22 cellular contexts compared by ENCODE assay signal in the genomic region with DNA sequence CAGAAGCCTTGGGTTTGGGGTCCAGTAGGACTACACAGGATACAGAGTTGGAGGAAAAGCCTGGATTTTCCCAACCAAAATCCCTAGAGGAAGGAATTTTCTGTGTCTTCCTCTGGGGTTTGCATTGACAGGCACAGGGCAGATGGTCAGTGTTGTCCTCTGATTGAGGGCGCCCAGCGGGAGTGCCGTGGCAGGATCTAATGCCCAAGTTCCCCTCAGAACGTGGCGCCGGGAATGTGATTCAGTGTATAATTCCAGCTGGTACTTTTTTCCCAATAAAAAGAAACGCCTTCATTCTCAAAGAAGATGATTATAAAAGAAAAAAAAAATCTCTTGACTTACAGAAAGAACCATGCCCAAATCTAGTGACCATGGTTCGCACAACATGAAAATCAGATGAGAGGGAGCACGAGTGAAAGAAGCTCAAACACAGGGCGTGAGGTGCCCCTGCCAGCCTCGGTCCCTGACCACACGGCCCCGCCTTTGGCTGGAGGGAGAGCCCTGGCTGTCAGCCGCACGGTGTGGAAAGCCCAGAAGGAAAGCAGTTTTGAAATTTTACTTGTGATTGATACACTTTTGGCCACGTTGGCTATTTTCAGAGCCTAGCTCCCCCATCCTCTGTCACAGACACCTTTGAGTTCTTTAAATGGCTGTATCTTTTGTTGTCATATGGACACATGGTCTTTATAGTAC. TPM values are rescaled to one million over a fixed set of nuclear protein-coding genes. Genes with fewer than 3 reads are reported as not detected.
DNase-seq lines count a peak whose midpoint lies in the region; ATAC-seq and TF ChIP-seq lines count a peak whose summit lies in the region.
"Had no signal": no experiment of that assay in that cellular context is flagged by ENCODE, and none has a peak within 500 bp of the region (broad histone marks: within the 10 kb centered on the region; RNA-seq: fewer than 3 reads in every experiment).

No MANE protein-coding gene starts in this region.

- no peaks in the 10 kb centered on the region for H3K36me3 Mint-ChIP-seq in T-cell
- H3K36me3 Mint-ChIP-seq in activated CD4-positive, alpha-beta T cell treated with anti-CD3 and anti-CD28 coated beads, Interleukin-2, amount 10 ng/mL, durations not matched to agents 24 days and 14 days (ENCODE audit: low read depth), result no peaks in the 10 kb centered on the region
- H3K36me3 Mint-ChIP-seq: activated CD4-positive, alpha-beta memory T cell treated with anti-CD3 and anti-CD28 coated beads for 36 hours; memory B cell; naive thymus-derived CD8-positive, alpha-beta T cell had no signal

- no peaks in the 10 kb centered on the region for H3K27me3 ChIP-seq in neutrophil
- H3K27me3 ChIP-seq: cardiac muscle cell, SJSA1, upper lobe of left lung had no signal

- no peaks in the 10 kb centered on the region for H3K9me3 Mint-ChIP-seq in T-cell
- no peaks in the 10 kb centered on the region for H3K9me3 Mint-ChIP-seq in activated CD4-positive, alpha-beta T cell treated with anti-CD3 and anti-CD28 coated beads, Interleukin-2, amount 10 ng/mL, durations not matched to agents 24 days and 14 days
- H3K9me3 Mint-ChIP-seq: activated CD4-positive, alpha-beta memory T cell treated with anti-CD3 and anti-CD28 coated beads for 36 hours; memory B cell; naive thymus-derived CD8-positive, alpha-beta T cell; T-helper 2 cell treated with Interferon-gamma antibody and Interleukin-4, amounts not matched to agents 5 μg/mL and 100 μg/mL, for 36 hours had no signal

- peaks cover 0 to under 1% of the 10 kb centered on the region in 2 donors for H3K27me3 Mint-ChIP-seq in T-cell
- no peaks in the 10 kb centered on the region for H3K27me3 Mint-ChIP-seq in activated CD4-positive, alpha-beta T cell treated with anti-CD3 and anti-CD28 coated beads, Interleukin-2, amount 10 ng/mL, durations not matched to agents 24 days and 14 days
- H3K27me3 Mint-ChIP-seq: activated CD4-positive, alpha-beta memory T cell treated with anti-CD3 and anti-CD28 coated beads for 36 hours; naive thymus-derived CD8-positive, alpha-beta T cell had no signal

- ATAC-seq in T-cell (replicated peaks in 1 of 4), result no peak
- ATAC-seq: foreskin keratinocyte; naive thymus-derived CD8-positive, alpha-beta T cell; PC-3; stimulated activated naive CD8-positive, alpha-beta T cell treated with anti-CD3 and anti-CD28 coated beads, Interleukin-15, Interleukin-2, amounts not matched to agents 100 U/mL and 50 U/mL, for 24 hours had no signal

- H3K9me3 ChIP-seq in neutrophil, result no peaks in the 10 kb centered on the region
- H3K9me3 ChIP-seq: SJSA1, upper lobe of left lung had no signal

- H3K27ac Mint-ChIP-seq in T-cell, result no peak overlapping the region
- H3K27ac Mint-ChIP-seq in activated CD4-positive, alpha-beta T cell treated with anti-CD3 and anti-CD28 coated beads, Interleukin-2, amount 10 ng/mL, durations not matched to agents 24 days and 14 days, result no peak overlapping the region
- H3K27ac Mint-ChIP-seq: activated CD4-positive, alpha-beta memory T cell treated with anti-CD3 and anti-CD28 coated beads for 36 hours; memory B cell; T-helper 2 cell treated with Interferon-gamma antibody and Interleukin-4, amounts not matched to agents 5 μg/mL and 100 μg/mL, for 36 hours had no signal

- POLR2A ChIA-PET in T-cell (lab: Charles Lee), result no interaction called here
- POLR2A ChIA-PET in HEK293T (lab: Yijun Ruan, JAX), result no interaction called here

- no peak for TF ChIP-seq CTCF in 22Rv1 (IDR thresholded peaks at IDR 0.05)
- TF ChIP-seq CTCF in fibroblast of villous mesenchyme (IDR thresholded peaks at IDR 0.05; ENCODE audit: insufficient read depth, low read depth, low read length), result peak; percentile 2
- TF ChIP-seq CTCF in neutrophil (IDR thresholded peaks at IDR 0.05), result no peak

- peaks cover 0 to 17% (median 12%) of the 10 kb centered on the region in 3 donors for H3K4me1 Mint-ChIP-seq in T-cell
- H3K4me1 Mint-ChIP-seq in activated CD4-positive, alpha-beta T cell treated with anti-CD3 and anti-CD28 coated beads, Interleukin-2, amount 10 ng/mL, durations not matched to agents 24 days and 14 days, result peaks cover 25% of the 10 kb centered on the region

- H3K27ac ChIP-seq in 22Rv1 (peak overlapping the region; percentile 35), neutrophil (peak overlapping the region; percentile 90)
- H3K27ac ChIP-seq: cardiac muscle cell, foreskin keratinocyte, SJSA1 had no signal

- CTCF ChIA-PET in T-cell (lab: Charles Lee) (no interaction called here), HEK293T (lab: Yijun Ruan, JAX) (no interaction called here)

- intact Hi-C loops in activated CD4-positive, alpha-beta T cell treated with anti-CD3 and anti-CD28 coated beads, Interleukin-2, amount 10 ng/mL, durations not matched to agents 24 days and 14 days (cut with micrococcal nuclease), result no loop called here

- H3K36me3 ChIP-seq in neutrophil, result no peaks in the 10 kb centered on the region
- H3K36me3 ChIP-seq: cardiac muscle cell, SJSA1, upper lobe of left lung had no signal

- H3K4me3 ChIP-seq in fibroblast of villous mesenchyme (ENCODE audit: low read depth, low read length), result no peak overlapping the region
- no peak overlapping the region for H3K4me3 ChIP-seq in neutrophil (ENCODE audit: low read depth in 1 of 2, low read length in 1 of 2)
- H3K4me3 ChIP-seq: cardiac muscle cell, SJSA1, upper lobe of left lung had no signal

- no peak overlapping the region for H3K4me3 Mint-ChIP-seq in T-cell
- no peak overlapping the region for H3K4me3 Mint-ChIP-seq in activated CD4-positive, alpha-beta T cell treated with anti-CD3 and anti-CD28 coated beads, Interleukin-2, amount 10 ng/mL, durations not matched to agents 24 days and 14 days
- H3K4me3 Mint-ChIP-seq: activated CD4-positive, alpha-beta memory T cell treated with anti-CD3 and anti-CD28 coated beads for 36 hours; memory B cell; naive thymus-derived CD8-positive, alpha-beta T cell; T-helper 2 cell treated with Interferon-gamma antibody and Interleukin-4, amounts not matched to agents 5 μg/mL and 100 μg/mL, for 36 hours had no signal

- DNase-seq in NOMO-1 (lab: John Stamatoyannopoulos, UW; ENCODE audit: unreplicated experiment in 2 of 2) (peak; percentile 81 to 87), fibroblast of villous mesenchyme (ENCODE audit: low read depth) (no peak), T-cell (no peak), HEK293T (ENCODE audit: extremely low spot score) (no peak)
- DNase-seq in activated naive CD4-positive, alpha-beta T cell treated with anti-CD3 and anti-CD28 coated beads, Interleukin-2, amount 50 U/mL, for 16 hours, result no peak
- no peak for DNase-seq in activated CD4-positive, alpha-beta T cell treated with anti-CD3 and anti-CD28 coated beads, Interleukin-2, amount 10 ng/mL, durations not matched to agents 24 days and 14 days
- DNase-seq: activated CD4-positive, alpha-beta memory T cell treated with anti-CD3 and anti-CD28 coated beads for 36 hours; activated T-cell treated with anti-CD3 and anti-CD28 coated beads for 4 hours; amniotic stem cell; foreskin keratinocyte; naive thymus-derived CD8-positive, alpha-beta T cell; NCI-H1417 treated with DMSO at 0.1 percent for 48 hours; NCI-H526; PC-3; stimulated activated naive CD8-positive, alpha-beta T cell treated with anti-CD3 and anti-CD28 coated beads, Interleukin-15, Interleukin-2, amounts not matched to agents 100 U/mL and 50 U/mL, for 24 hours had no signal

- H3K4me1 ChIP-seq in neutrophil (ENCODE audit: control insufficient read depth in 1 of 2, insufficient read depth in 1 of 2, low read depth in 1 of 2, low read length in 1 of 2), result peaks cover 84 to 89% of the 10 kb centered on the region in 2 experiments
- H3K4me1 ChIP-seq: foreskin keratinocyte had no signal

TF ChIP-seq in HEK293T, 16 proteins besides CTCF, POLR2A, EP300 and RAD21:
- TF ChIP-seq TARDBP (IDR thresholded peaks at IDR 0.05), result no peak
- TF ChIP-seq SP1 (IDR thresholded peaks at IDR 0.05), result no peak
- no peak for TF ChIP-seq ZNF384 (IDR thresholded peaks at IDR 0.05)
- TF ChIP-seq ELF4 (IDR thresholded peaks at IDR 0.05), result no peak
- no peak for TF ChIP-seq PKNOX1 (IDR thresholded peaks at IDR 0.05)
- no peak for TF ChIP-seq L3MBTL2 (conservative IDR thresholded peaks at IDR 0.05)
- no peak for TF ChIP-seq FOXA1 (IDR thresholded peaks at IDR 0.05)
- TF ChIP-seq LEF1 (IDR thresholded peaks at IDR 0.05; ENCODE audit: borderline replicate concordance), result no peak
- no peak for TF ChIP-seq FOXK2 (IDR thresholded peaks at IDR 0.05)
- no peak for TF ChIP-seq SUZ12 (IDR thresholded peaks at IDR 0.05)
- TF ChIP-seq HDGF (IDR thresholded peaks at IDR 0.05; ENCODE audit: borderline replicate concordance), result no peak
- no peak for TF ChIP-seq CTBP1 (IDR thresholded peaks at IDR 0.05; ENCODE audit: borderline replicate concordance)
- TF ChIP-seq BHLHE40 (IDR thresholded peaks at IDR 0.05; ENCODE audit: borderline replicate concordance), result no peak
- TF ChIP-seq ARNT (IDR thresholded peaks at IDR 0.05), result no peak
- TF ChIP-seq NFRKB (IDR thresholded peaks at IDR 0.05), result no peak
- no peak for TF ChIP-seq FOXM1 (IDR thresholded peaks at IDR 0.05; ENCODE audit: borderline replicate concordance)

RNA-seq across cellular contexts. Expression of gene VEGFA, which starts 31.6 kb away (rescaled TPM):
- total RNA-seq in fibroblast of villous mesenchyme (84.2 and 132 TPM in 2 replicates), T-cell (1 to 10 TPM; 1.1 to 8.9 (median 6.4) TPM)
- total RNA-seq in activated CD4-positive, alpha-beta T cell treated with anti-CD3 and anti-CD28 coated beads, Interleukin-2, amount 10 ng/mL, durations not matched to agents 24 days and 14 days, result 62.9 and 64.6 TPM in 2 replicates

Comparison
In these comparisons a context has a peak if more than half of its experiments do, and no peak if none do; other contexts are left out.
1. DNase-seq: peak in NOMO-1 (2 of 2); none in fibroblast of villous mesenchyme (single experiment), T-cell (0 of 34), HEK293T (single experiment), activated naive CD4-positive, alpha-beta T cell treated with anti-CD3 and anti-CD28 coated beads, Interleukin-2, amount 50 U/mL, for 16 hours (single experiment) and activated CD4-positive, alpha-beta T cell treated with anti-CD3 and anti-CD28 coated beads, Interleukin-2, amount 10 ng/mL, durations not matched to agents 24 days and 14 days (single experiment).